In genomic region chr22:20951151-20951931, GRCh38 we compare ENCODE assay signal across 20 cellular contexts. TPM values are rescaled to one million over a fixed set of nuclear protein-coding genes. Genes with fewer than 3 reads are reported as not detected.
DNase-seq lines count a peak whose midpoint lies in the region; ATAC-seq and TF ChIP-seq lines count a peak whose summit lies in the region.
"Had no signal": no experiment of that assay in that cellular context is flagged by ENCODE, and none has a peak within 500 bp of the region (broad histone marks: within the 10 kb centered on the region; RNA-seq: fewer than 3 reads in every experiment).

No MANE protein-coding gene starts in this region.

- H3K27ac ChIP-seq in IMR-90 (ENCODE audit: insufficient read depth, low read length) (no peak overlapping the region), duodenal mucosa (ENCODE audit: low read depth, low read length) (peak overlapping the region; percentile 75), liver (ENCODE audit: low read depth in 1 of 2, low read length in 2 of 2) (peak overlapping the region; percentile 67), upper lobe of right lung (peak overlapping the region; percentile 20)
- H3K27ac ChIP-seq: BLaER1, HL-60, KMS-11, left ventricle myocardium inferior had no signal

- H3K9me3 ChIP-seq in IMR-90 (ENCODE audit: control insufficient read depth, insufficient read depth, low read length) (no peaks in the 10 kb centered on the region), duodenal mucosa (ENCODE audit: control insufficient read depth in 1 of 2, low read length in 2 of 2) (no peaks in the 10 kb centered on the region), liver (ENCODE audit: control insufficient read depth in 4 of 4, low read length in 3 of 4) (no peaks in the 10 kb centered on the region), upper lobe of right lung (no peaks in the 10 kb centered on the region)
- H3K9me3 ChIP-seq: BLaER1, left ventricle myocardium inferior had no signal

- H3K23ac ChIP-seq in IMR-90 (ENCODE audit: low read depth, low read length) = no peak overlapping the region

- H2AFZ ChIP-seq in IMR-90 (replicated peaks; ENCODE audit: low read length, poor library complexity) = no peak overlapping the region

- H4K5ac ChIP-seq in IMR-90 (ENCODE audit: low read depth, low read length) = no peak overlapping the region

- TF ChIP-seq CTCF in IMR-90 (conservative IDR thresholded peaks at IDR 0.05; ENCODE audit: low read depth, low read length) (no peak), liver (IDR thresholded peaks at IDR 0.05; ENCODE audit: low read depth, low read length, missing input control) (peak; percentile 1), upper lobe of right lung (IDR thresholded peaks at IDR 0.05) (no peak)

- H2AK5ac ChIP-seq in IMR-90 (ENCODE audit: low read depth, low read length) = no peak overlapping the region

- H2AK9ac ChIP-seq in IMR-90 (replicated peaks; ENCODE audit: low read depth, low read length, poor library complexity) = no peak overlapping the region

- TF ChIP-seq RAD21 in IMR-90 (IDR thresholded peaks at IDR 0.05; ENCODE audit: low read length) = no peak
- no peak for TF ChIP-seq RAD21 in liver (IDR thresholded peaks at IDR 0.05)

- H3K9ac ChIP-seq in IMR-90 (ENCODE audit: low read depth, low read length) = no peak overlapping the region
- peak overlapping the region; percentile 26 to 33 for H3K9ac ChIP-seq in duodenal mucosa (ENCODE audit: low read depth in 1 of 2, low read length in 2 of 2)
- no peak overlapping the region for H3K9ac ChIP-seq in liver (ENCODE audit: low read depth in 1 of 2, low read length in 2 of 2)
- H3K9ac ChIP-seq: BLaER1, KMS-11 had no signal

- H2BK5ac ChIP-seq in IMR-90 (ENCODE audit: low read depth, low read length, poor library complexity, severe bottlenecking) = no peak overlapping the region

- no peak overlapping the region for H2BK20ac ChIP-seq in IMR-90 (ENCODE audit: low read depth, low read length)

- H3K36me3 ChIP-seq in IMR-90 (ENCODE audit: control insufficient read depth, insufficient read depth, low read length) (peaks cover 39% of the 10 kb centered on the region), duodenal mucosa (ENCODE audit: control insufficient read depth in 1 of 2, insufficient read depth in 2 of 2, low read length in 2 of 2) (peaks cover 11 to 30% of the 10 kb centered on the region in 2 donors), liver (ENCODE audit: control insufficient read depth in 4 of 4, insufficient read depth in 3 of 4, low read depth in 1 of 4, low read length in 3 of 4) (peaks cover 0 to 13% (median 6%) of the 10 kb centered on the region in 4 donors), upper lobe of right lung (peaks cover 39% of the 10 kb centered on the region)

- H4K91ac ChIP-seq in IMR-90 (ENCODE audit: insufficient read depth, low read depth, low read length) = no peak overlapping the region

- WGBS in IMR-90 (ENCODE audit: extremely low coverage in 2 of 2, insufficient read length in 1 of 2), 2 experiments = no CpG with 5 or more reads among the region's 10 CpGs
- 64% methylated on average over 10 of the region's 10 CpGs for WGBS in liver

- H3K4me1 ChIP-seq in IMR-90 (ENCODE audit: control insufficient read depth, insufficient read depth, low read length) (no peaks in the 10 kb centered on the region; the same call in 1 of the 2 replicates), duodenal mucosa (ENCODE audit: control insufficient read depth in 1 of 2, insufficient read depth in 2 of 2, low read length in 2 of 2) (peaks cover 67 to 86% of the 10 kb centered on the region in 2 donors), liver (ENCODE audit: control insufficient read depth in 4 of 4, insufficient read depth in 4 of 4, low read length in 3 of 4) (peaks cover 23 to 76% (median 54%) of the 10 kb centered on the region in 4 donors), upper lobe of right lung (peaks cover 10% of the 10 kb centered on the region)

- H3K4me2 ChIP-seq in IMR-90 (ENCODE audit: low read depth, low read length) = no peak overlapping the region
- H3K4me2 ChIP-seq: BLaER1, KMS-11 had no signal

- DNase-seq in IMR-90 (no peak), upper lobe of right lung (no peak), NAMALWA (ENCODE audit: low spot score) (no peak)
- DNase-seq: activated CD4-positive, alpha-beta T cell treated with anti-CD3 and anti-CD28 coated beads, Interleukin-2, amount 50 U/mL, for 48 hours; activated naive CD8-positive, alpha-beta T cell treated with anti-CD3 and anti-CD28 coated beads, Interleukin-2, amount 10 ng/mL, durations not matched to agents 7 days and 5 days; activated T-cell treated with anti-CD3 and anti-CD28 coated beads, Interleukin-2, amount 50 U/mL, for 4 hours; GOT3; left ventricle myocardium inferior; NCI-H774; stimulated activated CD4-positive, alpha-beta T cell treated with anti-CD3 and anti-CD28 coated beads, Interleukin-4, amount 100 ng/mL, for 4 hours; stimulated activated CD8-positive, alpha-beta memory T cell treated with anti-CD3 and anti-CD28 coated beads, Interleukin-4, amount 100 ng/mL, for 48 hours had no signal

- in situ Hi-C loops in IMR-90 (cut with MboI; ENCODE audit: low sequenced_read_pairs) = no loop called here

- intact Hi-C loops in IMR-90 (cut with micrococcal nuclease) (loop anchor here (10.0 kb wide), 2 partner anchors 67 to 147 kb away; no protein-coding TSS in a partner anchor), upper lobe of right lung (cut with DNase I) (no loop called here)

- TF ChIP-seq POLR2A in IMR-90 (IDR thresholded peaks at IDR 0.05; ENCODE audit: low read depth, low read length) = no peak

- H3K27me3 ChIP-seq in IMR-90 (ENCODE audit: control insufficient read depth, insufficient read depth, low read length) = no peaks in the 10 kb centered on the region
- no peaks in the 10 kb centered on the region for H3K27me3 ChIP-seq in duodenal mucosa (ENCODE audit: control insufficient read depth in 1 of 2, insufficient read depth in 2 of 2, low read length in 2 of 2)
- H3K27me3 ChIP-seq in liver (ENCODE audit: control insufficient read depth in 4 of 4, insufficient read depth in 4 of 4, low read length in 3 of 4) = no peaks in the 10 kb centered on the region
- no peaks in the 10 kb centered on the region for H3K27me3 ChIP-seq in upper lobe of right lung
- H3K27me3 ChIP-seq: dorsolateral prefrontal cortex had no signal

- CTCF ChIA-PET in IMR-90 (lab: Yijun Ruan, JAX) = no interaction called here

- no peak overlapping the region for H3K4ac ChIP-seq in IMR-90 (ENCODE audit: low read depth, low read length)

- ATAC-seq in IMR-90 (ENCODE audit: low read depth) (no peak), upper lobe of right lung (no peak), GM21723 (IDR thresholded peaks at IDR 0.05; ENCODE audit: unreplicated experiment) (no peak), GM19395 (IDR thresholded peaks at IDR 0.05; ENCODE audit: unreplicated experiment) (no peak)
- ATAC-seq: activated T-cell treated with anti-CD3 and anti-CD28 coated beads, Interleukin-2, amount 50 U/mL, for 4 hours had no signal

- no peak overlapping the region for H2BK120ac ChIP-seq in IMR-90 (ENCODE audit: low read depth, low read length)

- peaks cover 31 to 90% of the 10 kb centered on the region in 2 experiments for H3K79me1 ChIP-seq in IMR-90 (ENCODE audit: low read depth in 1 of 2, low read length in 2 of 2)

- dilution Hi-C loops in IMR-90 (cut with HindIII; ENCODE audit: low sequenced_read_pairs, unreplicated experiment) = no loop called here

- peaks cover 28% of the 10 kb centered on the region for H3K9me1 ChIP-seq in IMR-90 (ENCODE audit: insufficient read depth, low read length)

- H3K14ac ChIP-seq in IMR-90 (replicated peaks; ENCODE audit: low read depth, low read length) = no peak overlapping the region

- POLR2A ChIA-PET in IMR-90 (lab: Charles Lee; ENCODE audit: unreplicated experiment) = no interaction called here

- no peak overlapping the region for H2BK15ac ChIP-seq in IMR-90 (ENCODE audit: low read depth, low read length)

- no peak overlapping the region for H3K4me3 ChIP-seq in IMR-90 (ENCODE audit: insufficient read depth, low read depth, low read length)
- peak overlapping the region; percentile 30 to 51 for H3K4me3 ChIP-seq in duodenal mucosa (ENCODE audit: low read depth in 1 of 2, low read length in 2 of 2)
- no peak overlapping the region for H3K4me3 ChIP-seq in liver (ENCODE audit: low read depth in 1 of 3, low read length in 3 of 3)
- no peak overlapping the region for H3K4me3 ChIP-seq in upper lobe of right lung
- H3K4me3 ChIP-seq: BLaER1, dorsolateral prefrontal cortex, left ventricle myocardium inferior had no signal

- peaks cover 77% of the 10 kb centered on the region for H4K20me1 ChIP-seq in IMR-90 (ENCODE audit: insufficient read depth, low read length)

- no peak overlapping the region for H4K8ac ChIP-seq in IMR-90 (ENCODE audit: low read depth in 2 of 2, low read length in 2 of 2)

- BruUV-seq in IMR-90 (replicated peaks; lab: Mats Ljungman, UMichigan) = TSS peak; percentile 52

- no peak overlapping the region for H3K56ac ChIP-seq in IMR-90 (ENCODE audit: extremely low read depth, insufficient read depth, low read length)

- no peak overlapping the region for H3K18ac ChIP-seq in IMR-90 (ENCODE audit: low read depth, low read length)

TF ChIP-seq in liver, 16 proteins besides CTCF, POLR2A, EP300 and RAD21 (continues in another document):
- TF ChIP-seq YY1 (IDR thresholded peaks at IDR 0.05) = peak; percentile 20

RNA-seq across cellular contexts. Expression of gene AIFM3, which starts 15.7 kb away (rescaled TPM):
- total RNA-seq in IMR-90 (2012; rRNA removed) (under 0.01 and 0.18 TPM in 2 replicates), liver (under 1 TPM; 0.51 to 0.75 TPM), upper lobe of right lung (5.7 TPM)
- polyA plus RNA-seq in IMR-90 (2012; rRNA removed) (0.09 TPM in 2 replicates), liver (1 to 10 TPM in 1 of 2 donors, under 1 TPM in 1; 0.38 to 1.1 TPM)
- 0.20 TPM in 1 of 2 replicates, not detected in the other for polyA plus RNA-seq in IMR-90 (2012; cell fraction: cytosol; rRNA removed)
- polyA plus RNA-seq in IMR-90 (2012; cell fraction: nucleus; rRNA removed; ENCODE audit: low replicate concordance) = 0.83 and 1.3 TPM in 2 replicates
- total RNA-seq: RPMI7951 had no signal

RNA-seq across cellular contexts. Expression of gene LZTR1, which starts 30.8 kb away (rescaled TPM):
- total RNA-seq in IMR-90 (2012; rRNA removed) (19.2 and 22.8 TPM in 2 replicates), liver (10 to 100 TPM; 11.1 to 32.5 TPM), upper lobe of right lung (56.7 TPM)
- polyA plus RNA-seq in IMR-90 (2012; rRNA removed) (41.3 and 43.8 TPM in 2 replicates), liver (10 to 100 TPM in 1 of 2 donors, 1 to 10 TPM in 1; 7.9 to 15.3 TPM)
- 11.2 and 23.0 TPM in 2 replicates for polyA plus RNA-seq in IMR-90 (2012; cell fraction: cytosol; rRNA removed)
- polyA plus RNA-seq in IMR-90 (2012; cell fraction: nucleus; rRNA removed; ENCODE audit: low replicate concordance) = 241 and 472 TPM in 2 replicates

RNA-seq across cellular contexts. Expression of gene CRKL, which starts 34.1 kb away (rescaled TPM):
- 35.5 and 35.8 TPM in 2 replicates for total RNA-seq in IMR-90 (2012; rRNA removed)
- polyA plus RNA-seq in IMR-90 (2012; rRNA removed) = 18.7 and 20.6 TPM in 2 replicates
- polyA plus RNA-seq in IMR-90 (2012; cell fraction: cytosol; rRNA removed) = 10.2 and 12.1 TPM in 2 replicates
- polyA plus RNA-seq in IMR-90 (2012; cell fraction: nucleus; rRNA removed; ENCODE audit: low replicate concordance) = 8.6 and 11.6 TPM in 2 replicates
- 10 to 100 TPM; 30.0 to 45.5 TPM for total RNA-seq in liver
- polyA plus RNA-seq in liver = 10 to 100 TPM; 12.0 to 15.2 TPM
- total RNA-seq in upper lobe of right lung = 60.8 TPM

RNA-seq across cellular contexts. Expression of gene THAP7, which starts 50.6 kb away (rescaled TPM):
- 13.3 and 14.2 TPM in 2 replicates for total RNA-seq in IMR-90 (2012; rRNA removed)
- 19.8 and 23.2 TPM in 2 replicates for polyA plus RNA-seq in IMR-90 (2012; rRNA removed)
- 20.8 and 28.8 TPM in 2 replicates for polyA plus RNA-seq in IMR-90 (2012; cell fraction: cytosol; rRNA removed)
- polyA plus RNA-seq in IMR-90 (2012; cell fraction: nucleus; rRNA removed; ENCODE audit: low replicate concordance) = 38.3 and 68.2 TPM in 2 replicates
- total RNA-seq in liver = 10 to 100 TPM; 10.4 to 18.3 TPM
- polyA plus RNA-seq in liver = 10 to 100 TPM; 20.6 to 21.9 TPM
- total RNA-seq in upper lobe of right lung = 22.0 TPM

Comparison
In these comparisons a context has a peak if more than half of its experiments do, and no peak if none do; other contexts are left out.
1. H3K4me3 ChIP-seq: peak in duodenal mucosa (2 of 2); none in IMR-90 (single experiment), liver (0 of 3) and upper lobe of right lung (single experiment).
2. H3K9ac ChIP-seq: peak in duodenal mucosa (2 of 2); none in IMR-90 (single experiment) and liver (0 of 2).